Comparison of ENCODE assay signal across 32 cellular contexts in the genomic region with DNA sequence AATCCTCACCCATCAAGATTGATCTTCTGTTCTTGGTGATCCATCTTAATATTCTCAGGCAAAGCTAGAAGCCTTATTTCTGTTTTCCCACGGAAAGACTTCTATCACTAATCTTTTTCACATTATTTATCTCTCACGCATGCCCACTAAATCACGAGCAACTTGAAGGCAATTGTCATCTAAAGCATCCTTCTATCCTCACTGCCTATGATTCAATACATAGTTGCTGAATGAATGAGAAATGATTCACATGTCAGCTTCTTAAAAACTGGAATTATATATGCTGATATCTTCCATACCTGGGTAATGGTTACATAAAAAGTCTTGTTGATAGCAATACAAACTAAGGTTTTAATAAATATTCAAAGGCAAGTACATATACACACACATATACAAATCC. TPM values are rescaled to one million over a fixed set of nuclear protein-coding genes. Genes with fewer than 3 reads are reported as not detected.
A peak's percentile ranks its signal among the peaks of the same experiment; 100 is the strongest.
DNase-seq lines count a peak whose midpoint lies in the region; ATAC-seq and TF ChIP-seq lines count a peak whose summit lies in the region.
"Had no signal": no experiment of that assay in that cellular context is flagged by ENCODE, and none has a peak within 500 bp of the region (broad histone marks: within the 10 kb centered on the region; RNA-seq: fewer than 3 reads in every experiment).

No MANE protein-coding gene starts in this region.

- H3K4me1 ChIP-seq in mesenchymal stem cell (ENCODE audit: control insufficient read depth, insufficient read depth, low read depth, low read length): no peaks in the 10 kb centered on the region

- H3K27ac Mint-ChIP-seq in natural killer cell treated with Interleukin-12 subunit alpha and Interleukin-12 subunit beta and Interleukin-15 and Interleukin-18, amount 100 ng/mL, for 72 hours: no peak overlapping the region
- H3K27ac Mint-ChIP-seq: activated CD4-positive, alpha-beta memory T cell treated with anti-CD3 and anti-CD28 coated beads for 36 hours; activated naive CD4-positive, alpha-beta T cell treated with anti-CD3 and anti-CD28 coated beads, Interleukin-2, amount 10 ng/mL, durations not matched to agents 7 days and 5 days; natural killer cell; type B pancreatic cell; WTC11 had no signal

- H3K14ac ChIP-seq in mesenchymal stem cell (ENCODE audit: low read length in 2 of 2): no peak overlapping the region

- H3K4me3 ChIP-seq in brain microvascular endothelial cell (ENCODE audit: low read depth, low read length) (no peak overlapping the region), mesenchymal stem cell (ENCODE audit: insufficient read depth in 1 of 2, low read depth in 1 of 2, low read length in 2 of 2) (no peak overlapping the region)
- H3K4me3 ChIP-seq: GM12878 had no signal

- no peak overlapping the region for H2BK5ac ChIP-seq in mesenchymal stem cell (ENCODE audit: low read depth, low read length, poor library complexity, severe bottlenecking)

- H3K18ac ChIP-seq in mesenchymal stem cell (ENCODE audit: low read depth in 1 of 2, low read length in 2 of 2): no peak overlapping the region

- H3K36me3 ChIP-seq in brain microvascular endothelial cell (replicated peaks) (no peaks in the 10 kb centered on the region), mesenchymal stem cell (ENCODE audit: control insufficient read depth in 1 of 2, insufficient read depth in 2 of 2, low read depth in 1 of 2, low read length in 2 of 2) (peaks cover 0 to 6% of the 10 kb centered on the region in 2 experiments)

- no peaks in the 10 kb centered on the region for H3K36me3 Mint-ChIP-seq in natural killer cell treated with Interleukin-12 subunit alpha and Interleukin-12 subunit beta and Interleukin-15 and Interleukin-18, amount 100 ng/mL, for 72 hours
- H3K36me3 Mint-ChIP-seq: activated CD4-positive, alpha-beta memory T cell treated with anti-CD3 and anti-CD28 coated beads for 36 hours; activated naive CD4-positive, alpha-beta T cell treated with anti-CD3 and anti-CD28 coated beads, Interleukin-2, amount 10 ng/mL, durations not matched to agents 7 days and 5 days; natural killer cell; type B pancreatic cell; WTC11 had no signal

- peak; percentile 89 for DNase-seq in EH (ENCODE audit: low read depth)
- DNase-seq in LHCN-M2 (ENCODE audit: low read depth): peak; percentile 58
- peak; percentile 58 for DNase-seq in brain microvascular endothelial cell
- peak; percentile 37 for DNase-seq in mesenchymal stem cell
- DNase-seq in natural killer cell treated with Interleukin-12 subunit alpha and Interleukin-12 subunit beta and Interleukin-15 and Interleukin-18, amount 100 ng/mL, for 72 hours (ENCODE audit: low spot score): no peak
- no peak for DNase-seq in CD1c-positive myeloid dendritic cell (ENCODE audit: extremely low spot score)
- no peak for DNase-seq in stimulated activated naive CD4-positive, alpha-beta T cell (lab: John Stamatoyannopoulos, UW)
- no peak for DNase-seq in NCI-H1930 (lab: John Stamatoyannopoulos, UW)
- DNase-seq: activated CD4-positive, alpha-beta memory T cell treated with anti-CD3 and anti-CD28 coated beads for 36 hours; activated CD8-positive, alpha-beta memory T cell treated with anti-CD3 and anti-CD28 coated beads, Interleukin-2, amount 50 U/mL, for 48 hours; activated naive CD4-positive, alpha-beta T cell treated with anti-CD3 and anti-CD28 coated beads, Interleukin-2, amount 10 ng/mL, durations not matched to agents 7 days and 5 days; aorta; C1 segment of cervical spinal cord; central memory CD4-positive, alpha-beta T cell; DMS79; glutamatergic neuron; islet precursor cell; natural killer cell; NCI-H1105; NCI-H187 treated with DMSO at 0.1 percent for 48 hours; NCI-H526; NK-92 treated with Interleukin-12 subunit alpha and Interleukin-12 subunit beta, amount 100 ng/mL, for 24 hours; retina; SHP77 treated with DMSO at 0.1 percent for 48 hours; stimulated activated CD4-positive, alpha-beta T cell treated with anti-CD3 and anti-CD28 coated beads, Interleukin-2, amount 100 ng/mL, for 48 hours; SW 1271; T-helper 9 cell had no signal

- no peak overlapping the region for H3K4me2 ChIP-seq in mesenchymal stem cell (ENCODE audit: low read length, poor library complexity, severe bottlenecking)

- H3K9ac ChIP-seq in mesenchymal stem cell (ENCODE audit: low read length): peak overlapping the region; percentile 51

- no peak overlapping the region for H2AFZ ChIP-seq in mesenchymal stem cell (ENCODE audit: low read depth, low read length)

- no peaks in the 10 kb centered on the region for H3K4me1 Mint-ChIP-seq in natural killer cell treated with Interleukin-12 subunit alpha and Interleukin-12 subunit beta and Interleukin-15 and Interleukin-18, amount 100 ng/mL, for 72 hours (ENCODE audit: low read depth in 2 of 2)
- H3K4me1 Mint-ChIP-seq: activated naive CD4-positive, alpha-beta T cell treated with anti-CD3 and anti-CD28 coated beads, Interleukin-2, amount 10 ng/mL, durations not matched to agents 7 days and 5 days; natural killer cell; WTC11 had no signal

- H3K9me3 Mint-ChIP-seq in natural killer cell treated with Interleukin-12 subunit alpha and Interleukin-12 subunit beta and Interleukin-15 and Interleukin-18, amount 100 ng/mL, for 72 hours: peaks cover 5% of the 10 kb centered on the region
- H3K9me3 Mint-ChIP-seq: activated CD4-positive, alpha-beta memory T cell treated with anti-CD3 and anti-CD28 coated beads for 36 hours; activated naive CD4-positive, alpha-beta T cell treated with anti-CD3 and anti-CD28 coated beads, Interleukin-2, amount 10 ng/mL, durations not matched to agents 7 days and 5 days; type B pancreatic cell; WTC11 had no signal

- TF ChIP-seq CTCF in brain microvascular endothelial cell (IDR thresholded peaks at IDR 0.05; ENCODE audit: low read depth, low read length, missing control alignments): no peak

- H3K27me3 ChIP-seq in brain microvascular endothelial cell (replicated peaks): no peaks in the 10 kb centered on the region
- H3K27me3 ChIP-seq in mesenchymal stem cell (ENCODE audit: control insufficient read depth in 1 of 2, insufficient read depth in 1 of 2, low read length in 2 of 2): no peaks in the 10 kb centered on the region

- H2BK120ac ChIP-seq in mesenchymal stem cell (ENCODE audit: low read depth, low read length): no peak overlapping the region

- H3K4ac ChIP-seq in mesenchymal stem cell (ENCODE audit: low read depth in 1 of 2, low read length in 2 of 2): no peak overlapping the region

- H2BK15ac ChIP-seq in mesenchymal stem cell (ENCODE audit: low read depth, poor library complexity, severe bottlenecking): no peak overlapping the region

- ATAC-seq in natural killer cell treated with Interleukin-12 subunit alpha and Interleukin-12 subunit beta and Interleukin-15 and Interleukin-18, amount 100 ng/mL, for 72 hours: no peak
- ATAC-seq: GM12878, HepG2, natural killer cell, WTC11 had no signal

- peaks cover 7 to 15% of the 10 kb centered on the region in 2 donors for H3K27me3 Mint-ChIP-seq in natural killer cell treated with Interleukin-12 subunit alpha and Interleukin-12 subunit beta and Interleukin-15 and Interleukin-18, amount 100 ng/mL, for 72 hours
- H3K27me3 Mint-ChIP-seq: activated naive CD4-positive, alpha-beta T cell treated with anti-CD3 and anti-CD28 coated beads, Interleukin-2, amount 10 ng/mL, durations not matched to agents 7 days and 5 days; type B pancreatic cell had no signal

- H3K27ac ChIP-seq in brain microvascular endothelial cell (peak overlapping the region; percentile 54), mesenchymal stem cell (ENCODE audit: low read length, poor library complexity, severe bottlenecking) (no peak overlapping the region)
- H3K27ac ChIP-seq: HL-60 had no signal

- H3K79me1 ChIP-seq in mesenchymal stem cell (replicated peaks; ENCODE audit: low read length, poor library complexity, severe bottlenecking): no peaks in the 10 kb centered on the region

- H4K8ac ChIP-seq in mesenchymal stem cell (ENCODE audit: low read length): no peak overlapping the region

- no peak overlapping the region for H3K23ac ChIP-seq in mesenchymal stem cell (ENCODE audit: low read length in 2 of 2)

- in situ Hi-C loops in brain microvascular endothelial cell (cut with HindIII; ENCODE audit: low pct_ligation_motif_present, low sequenced_read_pairs): no loop called here

- H4K91ac ChIP-seq in mesenchymal stem cell (ENCODE audit: low read length): no peak overlapping the region

- WGBS in mesenchymal stem cell: 33% methylated on average over 1 of the region's 3 CpGs

- H3K4me3 Mint-ChIP-seq in natural killer cell treated with Interleukin-12 subunit alpha and Interleukin-12 subunit beta and Interleukin-15 and Interleukin-18, amount 100 ng/mL, for 72 hours: no peak overlapping the region
- H3K4me3 Mint-ChIP-seq: activated CD4-positive, alpha-beta memory T cell treated with anti-CD3 and anti-CD28 coated beads for 36 hours; activated naive CD4-positive, alpha-beta T cell treated with anti-CD3 and anti-CD28 coated beads, Interleukin-2, amount 10 ng/mL, durations not matched to agents 7 days and 5 days; natural killer cell; type B pancreatic cell; WTC11 had no signal

- no peak overlapping the region for H2BK12ac ChIP-seq in mesenchymal stem cell (ENCODE audit: low read length in 2 of 2)

- no peaks in the 10 kb centered on the region for H3K9me3 ChIP-seq in mesenchymal stem cell (ENCODE audit: control insufficient read depth, low read length)

- no peak overlapping the region for H2AK5ac ChIP-seq in mesenchymal stem cell (ENCODE audit: low read length, severe bottlenecking)

RNA-seq across cellular contexts. Expression of gene COL1A2, which starts 12.5 kb away (rescaled TPM):
- total RNA-seq in LHCN-M2 (2014; rRNA removed): 808 and 986 TPM in 2 replicates
- polyA plus RNA-seq in LHCN-M2 (2012): 1,193 TPM
- 1,995 TPM for polyA plus RNA-seq in mesenchymal stem cell (2013, experiment 1 of 2)
- polyA plus RNA-seq in mesenchymal stem cell (2013, experiment 2 of 2): 1,960 TPM
- total RNA-seq in natural killer cell treated with Interleukin-12 subunit alpha and Interleukin-12 subunit beta and Interleukin-15 and Interleukin-18, amount 100 ng/mL, for 72 hours: not detected
- total RNA-seq: activated CD4-positive, alpha-beta memory T cell treated with anti-CD3 and anti-CD28 coated beads for 36 hours; HepG2; natural killer cell had no signal
- polyA plus RNA-seq: HepG2 had no signal

Comparison
In these comparisons a context has a peak if more than half of its experiments do, and no peak if none do; other contexts are left out.
1. DNase-seq: peak in EH (single experiment), LHCN-M2 (single experiment), brain microvascular endothelial cell (single experiment) and mesenchymal stem cell (single experiment); none in natural killer cell treated with Interleukin-12 subunit alpha and Interleukin-12 subunit beta and Interleukin-15 and Interleukin-18, amount 100 ng/mL, for 72 hours (single experiment), CD1c-positive myeloid dendritic cell (single experiment), stimulated activated naive CD4-positive, alpha-beta T cell (0 of 6) and NCI-H1930 (0 of 2).
2. RNA of gene COL1A2, which starts 12.5 kb away (total RNA-seq): 808 to 986 TPM in LHCN-M2; not detected in natural killer cell treated with Interleukin-12 subunit alpha and Interleukin-12 subunit beta and Interleukin-15 and Interleukin-18, amount 100 ng/mL, for 72 hours; every median in the first group is over 100 times any median in the second.